ENCODE assay signal across 12 cellular contexts in genomic region chr15:78761891-78762385, GRCh38. TPM values are rescaled to one million over a fixed set of nuclear protein-coding genes. Genes with fewer than 3 reads are reported as not detected.
DNase-seq lines count a peak whose midpoint lies in the region; ATAC-seq and TF ChIP-seq lines count a peak whose summit lies in the region.
"Had no signal": no experiment of that assay in that cellular context is flagged by ENCODE, and none has a peak within 500 bp of the region (broad histone marks: within the 10 kb centered on the region; RNA-seq: fewer than 3 reads in every experiment).

No MANE protein-coding gene starts in this region.

- no peaks in the 10 kb centered on the region for H3K27me3 ChIP-seq in thymus (ENCODE audit: control insufficient read depth, insufficient read depth)
- H3K27me3 ChIP-seq: esophagus muscularis mucosa, uterus had no signal

- H3K9me3 ChIP-seq in thymus (ENCODE audit: control insufficient read depth): no peaks in the 10 kb centered on the region
- H3K9me3 ChIP-seq: esophagus muscularis mucosa, uterus had no signal

- peak overlapping the region; percentile 39 to 71 for H3K4me3 Mint-ChIP-seq in activated T-cell treated with anti-CD3 and anti-CD28 coated beads, Interleukin-2, amount 50 U/mL, for 72 hours
- H3K4me3 Mint-ChIP-seq in activated B cell treated with CpG ODN at 0.5 μM for 24 hours (peak overlapping the region; percentile 46), immature natural killer cell (peak overlapping the region; percentile 59 to 71 (median 67))

- H3K27ac Mint-ChIP-seq in activated T-cell treated with anti-CD3 and anti-CD28 coated beads, Interleukin-2, amount 50 U/mL, for 72 hours: peak overlapping the region; percentile 82
- H3K27ac Mint-ChIP-seq in activated B cell treated with CpG ODN at 0.5 μM for 24 hours: peak overlapping the region; percentile 77
- H3K27ac Mint-ChIP-seq in immature natural killer cell: peak overlapping the region; percentile 78 to 87 (median 84)

- intact Hi-C loops in activated B cell treated with CpG ODN at 0.5 μM for 24 hours (cut with micrococcal nuclease): no loop called here

- H3K4me1 ChIP-seq in thymus (ENCODE audit: control insufficient read depth, insufficient read depth, low read length): peaks cover 13% of the 10 kb centered on the region

- no peaks in the 10 kb centered on the region for H3K36me3 ChIP-seq in thymus (ENCODE audit: control insufficient read depth, insufficient read depth)
- H3K36me3 ChIP-seq: esophagus muscularis mucosa, uterus had no signal

- H3K9me3 Mint-ChIP-seq in activated T-cell treated with anti-CD3 and anti-CD28 coated beads, Interleukin-2, amount 50 U/mL, for 72 hours: no peaks in the 10 kb centered on the region
- no peaks in the 10 kb centered on the region for H3K9me3 Mint-ChIP-seq in activated B cell treated with CpG ODN at 0.5 μM for 24 hours
- no peaks in the 10 kb centered on the region for H3K9me3 Mint-ChIP-seq in immature natural killer cell

- CTCF ChIA-PET in activated B cell treated with CpG ODN at 0.5 μM for 24 hours (lab: Charles Lee): interaction anchor here (1.1 to 1.2 kb wide), 2 partner anchors 50 to 69 kb away, joined by 3 to 10 read pairs; partner anchors contain the start of gene ADAMTS7

- H3K27ac ChIP-seq in thymus (ENCODE audit: low read depth): peak overlapping the region; percentile 94
- H3K27ac ChIP-seq: KMS-11, uterus had no signal

- DNase-seq in activated T-cell treated with anti-CD3 and anti-CD28 coated beads, Interleukin-2, amount 50 U/mL, for 72 hours: no peak
- no peak for DNase-seq in activated T-cell treated with anti-CD3 and anti-CD28 coated beads, Interleukin-2, amount 50 U/mL, for 1 hour
- DNase-seq in activated B cell treated with CpG ODN at 0.5 μM for 24 hours (no peak), immature natural killer cell (no peak), NCI-H2029 (lab: John Stamatoyannopoulos, UW) (no peak)
- no peak for DNase-seq in stimulated activated naive CD4-positive, alpha-beta T cell (lab: John Stamatoyannopoulos, UW)
- no peak for DNase-seq in stimulated activated CD4-positive, alpha-beta T cell treated with anti-CD3 and anti-CD28 coated beads, Interleukin-1b, Interleukin-23, amount 100 ng/mL, for 48 hours
- DNase-seq: midbrain had no signal

- POLR2A ChIA-PET in activated B cell treated with CpG ODN at 0.5 μM for 24 hours (lab: Charles Lee): interaction anchor here (0.9 to 1.3 kb wide), 3 partner anchors 11 to 111 kb away, joined by 3 to 7 read pairs (median 3); partner anchors contain the start of genes ADAMTS7 and MORF4L1

- peak in 1 of 2 donors; percentile 29 for ATAC-seq in activated T-cell treated with anti-CD3 and anti-CD28 coated beads, Interleukin-2, amount 50 U/mL, for 72 hours (replicated peaks in 1 of 2)
- ATAC-seq in activated B cell treated with CpG ODN at 0.5 μM for 24 hours (ENCODE audit: low read depth): no peak

- TF ChIP-seq CTCF in activated B cell treated with CpG ODN at 0.5 μM for 24 hours (IDR thresholded peaks at IDR 0.05): no peak

- no peaks in the 10 kb centered on the region for H3K27me3 Mint-ChIP-seq in activated T-cell treated with anti-CD3 and anti-CD28 coated beads, Interleukin-2, amount 50 U/mL, for 72 hours (ENCODE audit: low read depth)
- H3K27me3 Mint-ChIP-seq in activated B cell treated with CpG ODN at 0.5 μM for 24 hours: no peaks in the 10 kb centered on the region
- H3K27me3 Mint-ChIP-seq in immature natural killer cell (ENCODE audit: low read depth in 3 of 3): peaks cover 4 to 10% (median 9%) of the 10 kb centered on the region in 3 donors

- no peaks in the 10 kb centered on the region for H3K36me3 Mint-ChIP-seq in activated T-cell treated with anti-CD3 and anti-CD28 coated beads, Interleukin-2, amount 50 U/mL, for 72 hours (ENCODE audit: insufficient read depth in 2 of 2)
- no peaks in the 10 kb centered on the region for H3K36me3 Mint-ChIP-seq in activated B cell treated with CpG ODN at 0.5 μM for 24 hours (ENCODE audit: low read depth)
- H3K36me3 Mint-ChIP-seq in immature natural killer cell: no peaks in the 10 kb centered on the region

- peak overlapping the region; percentile 25 for H3K4me3 ChIP-seq in thymus (ENCODE audit: low read length)
- H3K4me3 ChIP-seq: esophagus muscularis mucosa, uterus had no signal

- WGBS in thymus: 92% methylated on average over 3 of the region's 3 CpGs

- H3K4me1 Mint-ChIP-seq in activated T-cell treated with anti-CD3 and anti-CD28 coated beads, Interleukin-2, amount 50 U/mL, for 72 hours (ENCODE audit: low read depth): peaks cover 27% of the 10 kb centered on the region
- H3K4me1 Mint-ChIP-seq in activated B cell treated with CpG ODN at 0.5 μM for 24 hours: peaks cover 62% of the 10 kb centered on the region
- H3K4me1 Mint-ChIP-seq in immature natural killer cell: peaks cover 24 to 28% of the 10 kb centered on the region in 2 donors

RNA-seq across cellular contexts. Expression of gene ADAMTS7, which starts 49.3 kb away (rescaled TPM):
- 1 to 10 TPM in 1 of 2 donors, under 1 TPM in 1; 0.39 to 1.5 TPM for total RNA-seq in activated T-cell treated with anti-CD3 and anti-CD28 coated beads, Interleukin-2, amount 50 U/mL, for 72 hours
- total RNA-seq in activated B cell treated with CpG ODN at 0.5 μM for 24 hours: 12.0 and 14.1 TPM in 2 replicates
- polyA plus RNA-seq in immature natural killer cell (not detected), thymus (0.94 TPM)
